ENCODE assay signal across 12 cellular contexts in genomic region chr16:62036101-62036806, GRCh38. TPM values are rescaled to one million over a fixed set of nuclear protein-coding genes. Genes with fewer than 3 reads are reported as not detected.
DNase-seq lines count a peak whose midpoint lies in the region; ATAC-seq and TF ChIP-seq lines count a peak whose summit lies in the region.
"Had no signal": no experiment of that assay in that cellular context is flagged by ENCODE, and none has a peak within 500 bp of the region (broad histone marks: within the 10 kb centered on the region; RNA-seq: fewer than 3 reads in every experiment).

TSS of gene CDH8 (minus strand) at chr16:62036438. CDS start at chr16:62021403, 15,035 bp downstream.

- peak; percentile 34 for DNase-seq in DMS79 (lab: John Stamatoyannopoulos, UW)
- peak; percentile 11 for DNase-seq in NCI-H226
- peak; percentile 57 to 89 (median 76) for DNase-seq in head of caudate nucleus
- peak; percentile 75 to 77 for DNase-seq in trophoblast cell
- no peak for DNase-seq in medulla oblongata (ENCODE audit: extremely low spot score)
- DNase-seq in omental fat pad (ENCODE audit: low spot score) = no peak
- DNase-seq: activated CD4-positive, alpha-beta T cell treated with anti-CD3 and anti-CD28 coated beads, Interleukin-2, amount 50 U/mL, for 1 hour; mucosa of descending colon had no signal

- no peak within 1 kb of the TSS for H4K12ac ChIP-seq in trophoblast cell (ENCODE audit: low read depth, low read length)

- no peak within 1 kb of the TSS for H3K4ac ChIP-seq in trophoblast cell (ENCODE audit: low read depth, low read length)

- peak within 1 kb of the TSS; percentile 39 for H3K18ac ChIP-seq in trophoblast cell (ENCODE audit: low read length)

- intact Hi-C loops in head of caudate nucleus (cut with DNase I) = loop anchor here (10.0 kb wide), 1 partner anchor 101 kb away; no protein-coding TSS in a partner anchor

- H2AK5ac ChIP-seq in trophoblast cell (ENCODE audit: low read length) = no peak within 1 kb of the TSS

- H3K4me2 ChIP-seq in trophoblast cell (ENCODE audit: low read length) = peak within 1 kb of the TSS; percentile 90

- peak within 1 kb of the TSS; percentile 7 for H3K9ac ChIP-seq in trophoblast cell (ENCODE audit: low read length)

- peaks cover 19 to 27% of the 10 kb centered on the region in 2 experiments for H3K4me1 ChIP-seq in trophoblast cell (ENCODE audit: control insufficient read depth in 1 of 2, insufficient read depth in 2 of 2, low read length in 2 of 2)

- no peak within 1 kb of the TSS for H3K14ac ChIP-seq in trophoblast cell (ENCODE audit: low read length)

- WGBS in trophoblast cell (ENCODE audit: extremely low coverage, insufficient coverage, insufficient read length) = no CpG with 5 or more reads among the region's 60 CpGs

- H2AFZ ChIP-seq in trophoblast cell (ENCODE audit: insufficient read depth, low read length, poor library complexity) = peak within 1 kb of the TSS; percentile 45

- H3K27me3 ChIP-seq in trophoblast cell (ENCODE audit: insufficient read depth, low read length) = peaks cover 10% of the 10 kb centered on the region

- H3K27ac ChIP-seq in trophoblast cell (ENCODE audit: low read depth, low read length) = no peak within 1 kb of the TSS

- no peak within 1 kb of the TSS for H2BK12ac ChIP-seq in trophoblast cell (ENCODE audit: low read length)

- H3K4me3 ChIP-seq in trophoblast cell (ENCODE audit: low read depth, low read length) = peak within 1 kb of the TSS; percentile 70
- H3K4me3 ChIP-seq: mucosa of descending colon had no signal

- H3K79me1 ChIP-seq in trophoblast cell (ENCODE audit: low read length) = peaks cover 7% of the 10 kb centered on the region

- H3K36me3 ChIP-seq in trophoblast cell (ENCODE audit: control insufficient read depth in 1 of 2, insufficient read depth in 2 of 2, low read length in 2 of 2) = no peaks in the 10 kb centered on the region

- no peaks in the 10 kb centered on the region for H3K79me2 ChIP-seq in trophoblast cell (ENCODE audit: control insufficient read depth, insufficient read depth, low read length, poor library complexity)

- H4K91ac ChIP-seq in trophoblast cell (ENCODE audit: low read depth, low read length) = peak within 1 kb of the TSS; percentile 3

- ATAC-seq in HG03520 (IDR thresholded peaks at IDR 0.05; ENCODE audit: unreplicated experiment) = no peak
- no peak for ATAC-seq in omental fat pad (ENCODE audit: low FRiP score)
- no peak for ATAC-seq in GM21619 (IDR thresholded peaks at IDR 0.05; ENCODE audit: unreplicated experiment)
- ATAC-seq: mucosa of descending colon had no signal

- H3K9me3 ChIP-seq in trophoblast cell (ENCODE audit: insufficient read depth, low read depth, low read length) = no peaks in the 10 kb centered on the region
- H3K9me3 ChIP-seq: mucosa of descending colon had no signal

- peak within 1 kb of the TSS; percentile 2 for H4K8ac ChIP-seq in trophoblast cell (ENCODE audit: low read depth, low read length)

- no peak for TF ChIP-seq CTCF in omental fat pad (IDR thresholded peaks at IDR 0.05)

- no peak within 1 kb of the TSS for H2BK5ac ChIP-seq in trophoblast cell (ENCODE audit: low read depth, low read length, poor library complexity)

- no peak within 1 kb of the TSS for H3K23ac ChIP-seq in trophoblast cell (ENCODE audit: low read length)

- no peak within 1 kb of the TSS for H2BK120ac ChIP-seq in trophoblast cell (ENCODE audit: insufficient read depth, low read length, poor library complexity)

RNA-seq across cellular contexts. Expression of gene CDH8, which starts in this region (rescaled TPM):
- polyA plus RNA-seq in trophoblast cell (2013) = 9.8 and 11.1 TPM in 2 replicates
- total RNA-seq in omental fat pad = not detected
- total RNA-seq: dermis microvascular lymphatic vessel endothelial cell, NCI-H460 had no signal

Comparison
In these comparisons a context has a peak if more than half of its experiments do, and no peak if none do; other contexts are left out.
1. DNase-seq: peak in DMS79 (single experiment), NCI-H226 (single experiment), head of caudate nucleus (42 of 42) and trophoblast cell (2 of 2); none in medulla oblongata (single experiment) and omental fat pad (single experiment).